In genomic region chrX:117429511-117429910, GRCh38 we compare ENCODE assay signal across 30 cellular contexts.
"Had no signal": no experiment of that assay in that cellular context is flagged by ENCODE, and none has a peak within 500 bp of the region (broad histone marks: within the 10 kb centered on the region; RNA-seq: fewer than 3 reads in every experiment).

No MANE protein-coding gene starts in this region.

- H3K4me3 ChIP-seq: adrenal gland, ascending aorta, body of pancreas, breast epithelium, cardiac muscle cell, colonic mucosa had no signal

- H3K27me3 ChIP-seq: adrenal gland, ascending aorta, body of pancreas, brain microvascular endothelial cell, breast epithelium, cardiac muscle cell, colonic mucosa had no signal

- DNase-seq: activated effector memory CD4-positive, alpha-beta T cell treated with anti-CD3 and anti-CD28 coated beads, Interleukin-2, amount 50 U/mL, for 16 hours; activated effector memory CD4-positive, alpha-beta T cell treated with Interleukin-2 at 50 U/mL for 16 hours; activated gamma-delta T cell; activated gamma-delta T cell treated with Interleukin-2 at 50 U/mL for 16 hours; activated naive CD4-positive, alpha-beta T cell; activated naive CD4-positive, alpha-beta T cell treated with anti-CD3 and anti-CD28 coated beads for 36 hours; activated naive CD4-positive, alpha-beta T cell treated with anti-CD3 and anti-CD28 coated beads, Interleukin-2, amount 10 ng/mL, durations not matched to agents 7 days and 5 days; activated naive CD4-positive, alpha-beta T cell treated with anti-CD3 and anti-CD28 coated beads, Interleukin-2, amount 50 U/mL, for 16 hours; activated naive CD4-positive, alpha-beta T cell treated with Interleukin-2 at 50 U/mL for 16 hours; activated naive CD8-positive, alpha-beta T cell treated with anti-CD3 and anti-CD28 coated beads for 36 hours; activated naive CD8-positive, alpha-beta T cell treated with anti-CD3 and anti-CD28 coated beads, Interleukin-2, amount 10 ng/mL, durations not matched to agents 7 days and 5 days; activated naive CD8-positive, alpha-beta T cell treated with anti-CD3 and anti-CD28 coated beads, Interleukin-2, amount 50 U/mL, for 24 hours; activated T-cell treated with anti-CD3 and anti-CD28 coated beads, Interleukin-2, amount 50 U/mL, for 48 hours; activated T-cell treated with anti-CD3 and anti-CD28 coated beads, Interleukin-2, amount 50 U/mL, for 72 hours; adrenal gland; amniotic stem cell; amygdala; anterior cingulate cortex; aorta; body of pancreas; brain microvascular endothelial cell; caudate nucleus; central memory CD4-positive, alpha-beta T cell; cerebellar nuclear complex; colonic mucosa had no signal

- H3K4me1 ChIP-seq: adrenal gland, ascending aorta, body of pancreas, breast epithelium, colonic mucosa had no signal

- H3K36me3 ChIP-seq: adrenal gland, ascending aorta, brain microvascular endothelial cell, breast epithelium, cardiac muscle cell, colonic mucosa had no signal

- ATAC-seq: activated naive CD4-positive, alpha-beta T cell treated with anti-CD3 and anti-CD28 coated beads, Interleukin-2, amount 50 U/mL, for 72 hours; activated naive CD8-positive, alpha-beta T cell treated with anti-CD3 and anti-CD28 coated beads, Interleukin-2, amount 50 U/mL, for 24 hours; activated T-cell treated with anti-CD3 and anti-CD28 coated beads, Interleukin-2, amount 50 U/mL, for 72 hours; activated T-helper 17 cell treated with anti-CD3 and anti-CD28 coated beads, Interleukin-2, amount 50 U/mL, for 72 hours; body of pancreas had no signal

- H3K9me3 ChIP-seq: adrenal gland, ascending aorta, body of pancreas, colonic mucosa had no signal

- H3K27ac ChIP-seq: adrenal gland, ascending aorta, body of pancreas, brain microvascular endothelial cell, breast epithelium, cardiac muscle cell, colonic mucosa had no signal
